8 cellular contexts compared by ENCODE assay signal in genomic region chr6:127117979-127118504, GRCh38. TPM values are rescaled to one million over a fixed set of nuclear protein-coding genes. Genes with fewer than 3 reads are reported as not detected.
DNase-seq lines count a peak whose midpoint lies in the region; ATAC-seq and TF ChIP-seq lines count a peak whose summit lies in the region.

No MANE protein-coding gene starts in this region.

- H3K36me3 Mint-ChIP-seq in naive B cell = no peaks in the 10 kb centered on the region

- peaks cover 25 to 37% (median 27%) of the 10 kb centered on the region in 3 donors for H3K4me1 Mint-ChIP-seq in naive B cell

- no peak for ATAC-seq in naive B cell (ENCODE audit: low read depth in 2 of 2)

- H3K27ac Mint-ChIP-seq in naive B cell = peak overlapping the region in 1 of 6 donors; percentile 76

- H3K4me3 Mint-ChIP-seq in naive B cell = peak overlapping the region in 7 of 8 donors; percentile 30 to 83 (median 63)

- H3K4me3 ChIP-seq in dorsolateral prefrontal cortex = peak overlapping the region in 58 of 59 donors; percentile 25 to 79 (median 62)

- POLR2A ChIA-PET in HEK293T (lab: Yijun Ruan, JAX) = interaction anchor here (1.0 kb wide), 1 partner anchor 778 kb away, joined by 3 read pairs; the partner anchor contains the start of gene CENPW

- H3K27ac ChIP-seq in dorsolateral prefrontal cortex = peak overlapping the region in 2 of 59 donors; percentile 29

- H3K27me3 Mint-ChIP-seq in naive B cell = peaks cover 62 to 68% (median 66%) of the 10 kb centered on the region in 3 donors

- peaks cover 0 to 50% (median 25%) of the 10 kb centered on the region in 45 donors for H3K27me3 ChIP-seq in dorsolateral prefrontal cortex

- no peaks in the 10 kb centered on the region for H3K9me3 Mint-ChIP-seq in naive B cell

- no peak for TF ChIP-seq CTCF in dorsolateral prefrontal cortex (IDR thresholded peaks at IDR 0.05 in 54 of 56, conservative IDR thresholded peaks at IDR 0.05 in 2 of 56; ENCODE audit: low read depth in 1 of 56, partially characterized antibody in 56 of 56)

- peak; percentile 18 for DNase-seq in AG08396 (ENCODE audit: low spot score)
- DNase-seq in HEK293T (ENCODE audit: extremely low spot score) = peak; percentile 33
- peak in 2 of 10 donors; percentile 14 to 41 for DNase-seq in dorsolateral prefrontal cortex
- no peak for DNase-seq in naive B cell
- no peak for DNase-seq in activated effector memory CD4-positive, alpha-beta T cell treated with anti-CD3 and anti-CD28 coated beads, Interleukin-2, amount 50 U/mL, for 16 hours
- DNase-seq in epidermal melanocyte (ENCODE audit: insufficient read length, low spot score) = no peak
- no peak for DNase-seq in NK-92 (lab: John Stamatoyannopoulos, UW; ENCODE audit: unreplicated experiment)
- no peak for DNase-seq in dedifferentiated amniotic fluid mesenchymal stem cell (ENCODE audit: extremely low spot score)

- intact Hi-C loops in dorsolateral prefrontal cortex (cut with DNase I) = no loop called here

- CTCF ChIA-PET in HEK293T (lab: Yijun Ruan, JAX) = interaction anchor here (0.6 kb wide), 1 partner anchor 757 kb away, joined by 3 read pairs; no protein-coding TSS in a partner anchor

TF ChIP-seq in HEK293T, 16 proteins besides CTCF, POLR2A, EP300 and RAD21:
- TF ChIP-seq FOXM1 (IDR thresholded peaks at IDR 0.05; ENCODE audit: borderline replicate concordance) (no peak), CTBP1 (IDR thresholded peaks at IDR 0.05; ENCODE audit: borderline replicate concordance) (no peak), HDGF (IDR thresholded peaks at IDR 0.05; ENCODE audit: borderline replicate concordance) (no peak), ZNF384 (IDR thresholded peaks at IDR 0.05) (no peak), L3MBTL2 (conservative IDR thresholded peaks at IDR 0.05) (no peak), LEF1 (IDR thresholded peaks at IDR 0.05; ENCODE audit: borderline replicate concordance) (no peak), FOXA1 (IDR thresholded peaks at IDR 0.05) (no peak), FOXK2 (IDR thresholded peaks at IDR 0.05) (no peak), SP1 (IDR thresholded peaks at IDR 0.05) (no peak), ARNT (IDR thresholded peaks at IDR 0.05) (no peak), NFRKB (IDR thresholded peaks at IDR 0.05) (no peak), TARDBP (IDR thresholded peaks at IDR 0.05) (no peak), SUZ12 (IDR thresholded peaks at IDR 0.05) (no peak)

RNA-seq across cellular contexts. Expression of gene RSPO3, which starts 0.4 kb away (rescaled TPM):
- total RNA-seq in dorsolateral prefrontal cortex = 10 to 100 TPM in 3 of 120 experiments, 1 to 10 TPM in 115, under 1 TPM in 2; 0.68 to 12.7 (median 4.4) TPM
- polyA plus RNA-seq in naive B cell (ENCODE audit: low read depth in 6 of 6) = not detected

Comparison
In these comparisons a context has a peak if more than half of its experiments do, and no peak if none do; other contexts are left out.
1. DNase-seq: peak in AG08396 (single experiment) and HEK293T (single experiment); none in naive B cell (single experiment), activated effector memory CD4-positive, alpha-beta T cell treated with anti-CD3 and anti-CD28 coated beads, Interleukin-2, amount 50 U/mL, for 16 hours (single experiment), epidermal melanocyte (single experiment), NK-92 (single experiment) and dedifferentiated amniotic fluid mesenchymal stem cell (single experiment).